Comparison of ENCODE assay signal across 8 cellular contexts in the genomic region with DNA sequence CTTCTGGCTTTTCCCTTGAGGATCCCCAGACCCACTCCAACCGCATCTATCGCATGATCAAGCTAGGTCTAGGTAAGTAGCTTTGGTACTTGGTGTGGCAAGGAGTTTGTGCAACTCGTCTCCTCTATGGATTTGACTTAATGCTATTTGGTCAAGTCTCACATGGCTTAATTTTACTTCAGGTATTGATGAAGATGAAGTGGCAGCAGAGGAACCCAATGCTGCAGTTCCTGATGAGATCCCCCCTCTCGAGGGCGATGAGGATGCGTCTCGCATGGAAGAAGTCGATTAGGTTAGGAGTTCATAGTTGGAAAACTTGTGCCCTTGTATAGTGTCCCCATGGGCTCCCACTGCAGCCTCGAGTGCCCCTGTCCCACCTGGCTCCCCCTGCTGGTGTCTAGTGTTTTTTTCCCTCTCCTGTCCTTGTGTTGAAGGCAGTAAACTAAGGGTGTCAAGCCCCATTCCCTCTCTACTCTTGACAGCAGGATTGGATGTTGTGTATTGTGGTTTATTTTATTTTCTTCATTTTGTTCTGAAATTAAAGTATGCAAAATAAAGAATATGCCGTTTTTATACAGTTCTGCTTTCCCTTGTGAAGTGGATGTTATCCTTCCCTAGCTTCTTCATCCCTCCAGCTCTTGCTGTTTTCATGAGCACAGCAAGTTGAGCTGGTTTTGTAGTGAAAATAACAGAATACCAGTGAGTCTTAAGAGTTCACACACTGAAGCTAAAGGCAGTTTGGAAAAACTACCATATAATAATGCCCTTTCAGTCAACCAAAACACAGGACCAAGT. TPM values are rescaled to one million over a fixed set of nuclear protein-coding genes. Genes with fewer than 3 reads are reported as not detected.
DNase-seq lines count a peak whose midpoint lies in the region; ATAC-seq lines count a peak whose summit lies in the region.

No MANE protein-coding gene starts in this region.

- peak overlapping the region; percentile 26 for H3K27ac Mint-ChIP-seq in activated CD4-positive, alpha-beta memory T cell treated with anti-CD3 and anti-CD28 coated beads for 36 hours

- H3K4me1 Mint-ChIP-seq in activated CD4-positive, alpha-beta memory T cell treated with anti-CD3 and anti-CD28 coated beads for 36 hours (ENCODE audit: low read depth): peaks cover 82% of the 10 kb centered on the region

- H3K9me3 Mint-ChIP-seq in activated CD4-positive, alpha-beta memory T cell treated with anti-CD3 and anti-CD28 coated beads for 36 hours: no peaks in the 10 kb centered on the region

- CTCF ChIA-PET in activated CD4-positive, alpha-beta memory T cell treated with anti-CD3 and anti-CD28 coated beads for 36 hours (lab: Charles Lee): interaction anchor here (0.7 to 4.5 kb wide), 7 partner anchors 9 to 81 kb away, joined by 3 to 26 read pairs (median 4); a partner anchor contains a TSS

- H3K27me3 Mint-ChIP-seq in activated CD4-positive, alpha-beta memory T cell treated with anti-CD3 and anti-CD28 coated beads for 36 hours: no peaks in the 10 kb centered on the region

- ATAC-seq in HG02763 (IDR thresholded peaks at IDR 0.05; ENCODE audit: unreplicated experiment): no peak

- no peak overlapping the region for H3K4me3 Mint-ChIP-seq in activated CD4-positive, alpha-beta memory T cell treated with anti-CD3 and anti-CD28 coated beads for 36 hours

- DNase-seq in NCI-H526 (lab: John Stamatoyannopoulos, UW) (peak; percentile 26 to 68), NCI-H526 treated with DMSO at 0.1 percent for 48 hours (lab: John Stamatoyannopoulos, UW) (no peak), NCI-H1105 (lab: John Stamatoyannopoulos, UW) (peak; percentile 12), fibroblast of peridontal ligament (ENCODE audit: extremely low read depth) (peak; percentile 30), AG08395 (ENCODE audit: low spot score) (no peak)
- peak; percentile 76 for DNase-seq in activated CD4-positive, alpha-beta memory T cell treated with anti-CD3 and anti-CD28 coated beads for 36 hours
- peak; percentile 50 for DNase-seq in stimulated activated CD4-positive, alpha-beta T cell treated with anti-CD3 and anti-CD28 coated beads, Interleukin-4, amount 100 ng/mL, for 1 hour

- POLR2A ChIA-PET in activated CD4-positive, alpha-beta memory T cell treated with anti-CD3 and anti-CD28 coated beads for 36 hours (lab: Charles Lee): interaction anchor here (1.1 to 7.5 kb wide), 4 partner anchors 7 to 133 kb away, joined by 3 to 139 read pairs (median 5); a partner anchor contains a TSS

- peaks cover 63% of the 10 kb centered on the region for H3K36me3 Mint-ChIP-seq in activated CD4-positive, alpha-beta memory T cell treated with anti-CD3 and anti-CD28 coated beads for 36 hours

- intact Hi-C loops in activated CD4-positive, alpha-beta memory T cell treated with anti-CD3 and anti-CD28 coated beads for 36 hours (cut with micrococcal nuclease): loop anchor here (1.0 kb wide), 2 partner anchors 32 to 81 kb away; no protein-coding TSS in a partner anchor

RNA-seq across cellular contexts. Expression of a gene that starts 3.8 kb away (rescaled TPM):
- 10 to 100 TPM; 16.5 to 16.8 TPM for total RNA-seq in activated CD4-positive, alpha-beta memory T cell treated with anti-CD3 and anti-CD28 coated beads for 36 hours

RNA-seq across cellular contexts. Expression of a gene that starts 6.6 kb away (rescaled TPM):
- 1,000 to 10,000 TPM; 1,671 to 1,695 TPM for total RNA-seq in activated CD4-positive, alpha-beta memory T cell treated with anti-CD3 and anti-CD28 coated beads for 36 hours

RNA-seq across cellular contexts. Expression of a gene that starts 11.8 kb away (rescaled TPM):
- total RNA-seq in activated CD4-positive, alpha-beta memory T cell treated with anti-CD3 and anti-CD28 coated beads for 36 hours: 10 to 100 TPM; 24.7 to 25.1 TPM

RNA-seq across cellular contexts. Expression of a gene that starts 16.7 kb away (rescaled TPM):
- under 1 TPM; 0.07 to 0.12 TPM for total RNA-seq in activated CD4-positive, alpha-beta memory T cell treated with anti-CD3 and anti-CD28 coated beads for 36 hours

RNA-seq across cellular contexts. Expression of a gene that starts 30.1 kb away (rescaled TPM):
- 10 to 100 TPM; 47.6 to 50.0 TPM for total RNA-seq in activated CD4-positive, alpha-beta memory T cell treated with anti-CD3 and anti-CD28 coated beads for 36 hours

Comparison
In these comparisons a context has a peak if more than half of its experiments do, and no peak if none do; other contexts are left out.
1. DNase-seq: peak in NCI-H526 (2 of 2), NCI-H1105 (single experiment), activated CD4-positive, alpha-beta memory T cell treated with anti-CD3 and anti-CD28 coated beads for 36 hours (single experiment), fibroblast of peridontal ligament (single experiment) and stimulated activated CD4-positive, alpha-beta T cell treated with anti-CD3 and anti-CD28 coated beads, Interleukin-4, amount 100 ng/mL, for 1 hour (single experiment); none in NCI-H526 treated with DMSO at 0.1 percent for 48 hours (single experiment) and AG08395 (single experiment).